ENCODE assay signal across 8 cellular contexts in the genomic region with DNA sequence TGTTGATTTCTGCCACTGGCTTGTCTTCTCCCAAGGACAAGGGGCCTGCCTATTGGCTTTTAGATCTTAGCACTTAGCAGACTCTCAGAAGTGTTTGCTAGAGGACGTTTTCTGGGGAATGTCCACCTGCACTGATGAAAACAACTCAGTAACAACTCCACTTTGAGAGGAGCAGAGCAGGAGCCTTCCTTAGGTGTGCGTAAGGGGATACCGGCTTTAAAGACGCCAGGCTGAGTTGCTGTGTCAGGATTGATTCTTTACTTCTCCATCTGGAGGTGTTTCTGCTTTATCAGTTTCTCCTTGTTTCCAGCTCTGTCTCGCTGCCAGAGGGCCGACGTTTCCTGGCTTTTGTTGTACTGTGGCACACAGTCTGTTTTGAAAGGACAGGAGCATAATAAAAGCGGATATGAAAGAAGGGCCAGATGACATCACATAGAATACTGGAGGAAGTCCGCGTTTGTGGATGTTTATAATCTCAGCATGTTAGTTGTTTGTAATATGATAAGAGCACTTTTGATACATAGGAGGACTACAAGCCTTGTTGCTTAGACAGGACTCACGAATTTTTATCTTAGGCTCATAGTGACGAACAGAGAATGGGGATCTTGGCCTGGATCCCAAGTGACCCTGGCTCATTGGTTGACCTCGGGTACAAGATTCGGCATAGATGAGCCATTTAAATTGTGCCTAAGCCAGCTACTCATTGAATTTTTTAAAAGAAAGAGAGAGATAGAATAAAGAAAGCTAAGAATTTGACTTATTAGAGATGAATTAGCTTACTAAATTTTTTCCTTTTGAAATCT.
A peak's percentile ranks its signal among the peaks of the same experiment; 100 is the strongest.
DNase-seq lines count a peak whose midpoint lies in the region; ATAC-seq and TF ChIP-seq lines count a peak whose summit lies in the region.

No MANE protein-coding gene starts in this region.

- peak overlapping the region in 1 of 2 donors; percentile 9 for H3K4me3 ChIP-seq in cardiac fibroblast (replicated peaks in 1 of 2; ENCODE audit: low read depth in 2 of 2, low read length in 2 of 2)

- H3K4me3 Mint-ChIP-seq in nephron = peak overlapping the region in 1 of 3 experiments; percentile 65

- TF ChIP-seq CTCF in cardiac fibroblast (IDR thresholded peaks at IDR 0.05; ENCODE audit: low read depth, low read length) (no peak), nephron (IDR thresholded peaks at IDR 0.05; ENCODE audit: unreplicated experiment in 3 of 3) (no peak)

- H3K27ac Mint-ChIP-seq in nephron = peak overlapping the region; percentile 94 to 97 (median 95)

- ATAC-seq in GM18870 (IDR thresholded peaks at IDR 0.05; ENCODE audit: unreplicated experiment) = peak; percentile 65
- peak; percentile 60 for ATAC-seq in HG03442 (IDR thresholded peaks at IDR 0.05; ENCODE audit: unreplicated experiment)
- ATAC-seq in GM21723 (IDR thresholded peaks at IDR 0.05; ENCODE audit: unreplicated experiment) = no peak

- H3K9me3 Mint-ChIP-seq in nephron = peaks cover 3% of the 10 kb centered on the region

- H3K27me3 Mint-ChIP-seq in nephron (ENCODE audit: low read depth) = no peaks in the 10 kb centered on the region

- peaks cover 13% of the 10 kb centered on the region for H3K36me3 Mint-ChIP-seq in nephron (ENCODE audit: low read depth)

- peak; percentile 78 to 86 for DNase-seq in cardiac fibroblast (ENCODE audit: low read depth in 2 of 2)
- DNase-seq in DMS53 (lab: John Stamatoyannopoulos, UW) = no peak
- no peak for DNase-seq in inferior parietal cortex (ENCODE audit: extremely low spot score)
- DNase-seq in NCI-H82 treated with DMSO at 0.1 percent for 48 hours (lab: John Stamatoyannopoulos, UW; ENCODE audit: unreplicated experiment) = no peak

- H3K4me1 Mint-ChIP-seq in nephron = peaks cover 51% of the 10 kb centered on the region

Comparison
In these comparisons a context has a peak if more than half of its experiments do, and no peak if none do; other contexts are left out.
1. DNase-seq: peak in cardiac fibroblast (2 of 2); none in DMS53 (single experiment), inferior parietal cortex (single experiment) and NCI-H82 treated with DMSO at 0.1 percent for 48 hours (single experiment).